2 cellular contexts compared by ENCODE assay signal in genomic region chr19:33422369-33423180, GRCh38.
A peak's percentile ranks its signal among the peaks of the same experiment; 100 is the strongest.
TF ChIP-seq lines count a peak whose summit lies in the region.

No MANE protein-coding gene starts in this region.

TF ChIP-seq in HepG2, 621 proteins besides CTCF, POLR2A, EP300 and RAD21:
- TF ChIP-seq ZNF577 (CRISPR knock-in tag; IDR thresholded peaks at IDR 0.05; ENCODE audit: borderline replicate concordance, low read depth): no peak
- peak; percentile 65; the same call in 1 of the 2 replicates for TF ChIP-seq NBN (conservative IDR thresholded peaks at IDR 0.05)
- no peak for TF ChIP-seq TFDP1 (CRISPR knock-in tag; IDR thresholded peaks at IDR 0.05; ENCODE audit: borderline replicate concordance)
- no peak for TF ChIP-seq NR1H2 (CRISPR knock-in tag; IDR thresholded peaks at IDR 0.05; ENCODE audit: borderline replicate concordance, low read depth)
- 0 out of 2 replicates have a peak, but pooled peaks have one; percentile 26 for TF ChIP-seq NONO (IDR thresholded peaks at IDR 0.05)
- no peak for TF ChIP-seq NONO (CRISPR knock-in tag; conservative IDR thresholded peaks at IDR 0.05)
- peak; percentile 31; the same call in 1 of the 2 replicates for TF ChIP-seq TRIM22 (IDR thresholded peaks at IDR 0.05)
- TF ChIP-seq RFXANK (CRISPR knock-in tag; IDR thresholded peaks at IDR 0.05): no peak
- TF ChIP-seq RERE (CRISPR knock-in tag; IDR thresholded peaks at IDR 0.05; ENCODE audit: low read depth): no peak
- TF ChIP-seq ZUFSP (CRISPR knock-in tag; IDR thresholded peaks at IDR 0.05; ENCODE audit: borderline replicate concordance): no peak

TF ChIP-seq in H1, 55 proteins besides CTCF, POLR2A, EP300 and RAD21:
- no peak for TF ChIP-seq PHF8 (conservative IDR thresholded peaks at IDR 0.05; ENCODE audit: low read depth, low read length)
- no peak for TF ChIP-seq GTF2F1 (IDR thresholded peaks at IDR 0.05; ENCODE audit: borderline replicate concordance, low read depth, low read length)
- no peak for TF ChIP-seq CEBPB (IDR thresholded peaks at IDR 0.05; ENCODE audit: low read depth, low read length)
- TF ChIP-seq JUND (IDR thresholded peaks at IDR 0.05; ENCODE audit: low read length): no peak
- TF ChIP-seq ASH2L (IDR thresholded peaks at IDR 0.05; ENCODE audit: low read length): no peak
- TF ChIP-seq BRCA1 (IDR thresholded peaks at IDR 0.05; ENCODE audit: low read depth, low read length): no peak
- no peak for TF ChIP-seq TBP (IDR thresholded peaks at IDR 0.05; ENCODE audit: low read depth, low read length)
- no peak for TF ChIP-seq POLR2AphosphoS5 (IDR thresholded peaks at IDR 0.05; ENCODE audit: low read depth, low read length)
- no peak for TF ChIP-seq CBX5 (IDR thresholded peaks at IDR 0.05; ENCODE audit: low read depth, low read length)
- no peak for TF ChIP-seq BCL11A (IDR thresholded peaks at IDR 0.05; ENCODE audit: low read depth in 2 of 2, low read length in 2 of 2)
- no peak for TF ChIP-seq EZH2 (IDR thresholded peaks at IDR 0.05; ENCODE audit: low read depth, low read length, severe bottlenecking)
- TF ChIP-seq E2F6 (IDR thresholded peaks at IDR 0.05): no peak
- TF ChIP-seq JUN (IDR thresholded peaks at IDR 0.05; ENCODE audit: low read depth, low read length): no peak
- no peak for TF ChIP-seq HDAC6 (IDR thresholded peaks at IDR 0.05; ENCODE audit: low read depth, low read length)
- no peak for TF ChIP-seq TEAD4 (IDR thresholded peaks at IDR 0.05; ENCODE audit: low read depth, low read length)
- no peak for TF ChIP-seq CREB1 (IDR thresholded peaks at IDR 0.05)
- no peak for TF ChIP-seq KDM1A (IDR thresholded peaks at IDR 0.05; ENCODE audit: borderline replicate concordance, low read length)
- TF ChIP-seq TAF1 (IDR thresholded peaks at IDR 0.05; ENCODE audit: low read depth, low read length): no peak
- no peak for TF ChIP-seq CHD7 (IDR thresholded peaks at IDR 0.05; ENCODE audit: insufficient replicate concordance, low read length)
